12 cellular contexts compared by ENCODE assay signal in the genomic region with DNA sequence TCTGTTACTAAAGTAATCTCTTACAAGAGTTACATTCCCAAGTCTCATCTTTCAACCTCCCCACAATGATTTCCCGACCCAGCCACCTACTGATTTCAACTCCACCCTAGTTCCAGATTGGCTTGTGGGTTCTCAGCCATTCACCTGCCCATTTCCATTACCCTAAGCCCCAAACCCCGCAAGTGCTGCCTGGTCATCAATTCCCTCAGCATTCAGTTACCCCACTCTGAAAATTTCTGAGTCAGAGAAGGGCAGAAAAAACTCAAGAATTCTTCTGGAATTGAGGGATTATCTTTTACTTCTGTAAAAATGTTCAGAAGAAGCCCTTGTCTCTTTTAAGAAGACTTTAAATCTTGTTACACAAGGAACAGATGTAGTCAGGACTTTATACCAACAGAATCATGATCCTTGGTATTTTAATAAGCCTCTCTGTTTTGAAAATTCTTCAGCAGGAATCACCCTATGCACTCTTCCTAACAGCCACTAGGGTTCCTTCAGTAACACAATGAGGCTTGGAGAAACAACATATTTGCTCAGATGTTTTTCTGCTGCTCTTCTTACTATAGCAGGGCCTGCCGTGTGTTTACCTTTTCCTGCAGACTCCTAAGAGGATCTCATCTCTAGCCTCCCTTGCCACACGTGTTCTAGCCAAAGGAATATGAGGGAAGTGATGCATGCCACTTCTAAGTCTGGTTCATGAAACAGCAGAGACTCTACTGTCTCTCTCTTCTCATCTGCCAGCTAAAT. TPM values are rescaled to one million over a fixed set of nuclear protein-coding genes. Genes with fewer than 3 reads are reported as not detected.
DNase-seq lines count a peak whose midpoint lies in the region; ATAC-seq, FAIRE-seq and TF ChIP-seq lines count a peak whose summit lies in the region.
"Had no signal": no experiment of that assay in that cellular context is flagged by ENCODE, and none has a peak within 500 bp of the region (broad histone marks: within the 10 kb centered on the region; RNA-seq: fewer than 3 reads in every experiment).

No MANE protein-coding gene starts in this region.

- no peaks in the 10 kb centered on the region for H3K9me2 ChIP-seq in PC-3 (replicated peaks; ENCODE audit: low read length)

- H3K9me3 ChIP-seq in PC-3 (ENCODE audit: low read length) = no peaks in the 10 kb centered on the region
- no peaks in the 10 kb centered on the region for H3K9me3 ChIP-seq in neuronal stem cell (replicated peaks in 1 of 2; ENCODE audit: control insufficient read depth in 2 of 2, insufficient read depth in 1 of 2, low read depth in 1 of 2, low read length in 2 of 2)
- no peaks in the 10 kb centered on the region for H3K9me3 ChIP-seq in small intestine (ENCODE audit: control insufficient read depth, low read depth)

- no TSS peak for BruUV-seq in PC-3 (replicated peaks; lab: Mats Ljungman, UMichigan)

- TF ChIP-seq CTCF in GM12864 (IDR thresholded peaks at IDR 0.05; ENCODE audit: low read depth, low read length, missing control alignments) (peak; percentile 33), PC-3 (conservative IDR thresholded peaks at IDR 0.05; ENCODE audit: low read depth, low read length) (peak; percentile 42), epithelial cell of proximal tubule (conservative IDR thresholded peaks at IDR 0.05; ENCODE audit: low read depth, low read length) (peak; percentile 44)

- H3K4me3 ChIP-seq in GM12864 (ENCODE audit: low read depth, low read length) (no peak overlapping the region), PC-3 (ENCODE audit: low read length) (no peak overlapping the region), epithelial cell of proximal tubule (ENCODE audit: low read depth, low read length) (no peak overlapping the region), neuronal stem cell (ENCODE audit: low read length in 2 of 2) (no peak overlapping the region), small intestine (ENCODE audit: low read depth in 1 of 2, low read length in 2 of 2) (no peak overlapping the region)

- H2AFZ ChIP-seq in PC-3 (ENCODE audit: low read length) = no peak overlapping the region
- peak overlapping the region; percentile 54 for H2AFZ ChIP-seq in neuronal stem cell (ENCODE audit: low read length)

- no peak for FAIRE-seq in small intestine (lab: Jason Lieb, UNC)

- H3K23ac ChIP-seq in neuronal stem cell (ENCODE audit: low read depth, low read length, poor library complexity) = no peak overlapping the region

- CTCF ChIA-PET in PC-3 (lab: Charles Lee) = no interaction called here

- no peak overlapping the region for H2BK15ac ChIP-seq in neuronal stem cell (ENCODE audit: low read length)

- H3K4me1 ChIP-seq in PC-3 (ENCODE audit: insufficient read depth, low read length) (peaks cover 24% of the 10 kb centered on the region), neuronal stem cell (ENCODE audit: control insufficient read depth in 2 of 2, insufficient read depth in 1 of 2, low read depth in 1 of 2, low read length in 2 of 2) (peaks cover 4 to 12% of the 10 kb centered on the region in 2 donors), small intestine (ENCODE audit: control insufficient read depth in 2 of 2, insufficient read depth in 1 of 2, low read depth in 1 of 2, low read length in 1 of 2) (no peaks in the 10 kb centered on the region)

- intact Hi-C loops in PC-3 (cut with micrococcal nuclease) = no loop called here

- H3K18ac ChIP-seq in neuronal stem cell (ENCODE audit: low read length) = no peak overlapping the region

- H3K27ac ChIP-seq in PC-3 (ENCODE audit: low read length) (peak overlapping the region; percentile 44), neuronal stem cell (replicated peaks; ENCODE audit: low read length) (no peak overlapping the region), small intestine (ENCODE audit: low read depth in 1 of 2, low read length in 1 of 2) (no peak overlapping the region)

- peak; percentile 17; the same call in 1 of the 2 replicates for ATAC-seq in PC-3
- no peak for ATAC-seq in GM21619 (IDR thresholded peaks at IDR 0.05; ENCODE audit: unreplicated experiment)

- H2AK5ac ChIP-seq in neuronal stem cell (ENCODE audit: low read depth, low read length) = no peak overlapping the region

- no peaks in the 10 kb centered on the region for H3F3A ChIP-seq in PC-3 (ENCODE audit: low read length, unreplicated experiment)

- H4K20me1 ChIP-seq in PC-3 (ENCODE audit: low read length) = no peaks in the 10 kb centered on the region

- WGBS in neuronal stem cell (ENCODE audit: extremely low coverage in 2 of 2, insufficient read length in 2 of 2, insufficient replicate concordance in 1 of 2), 2 donors = no CpG with 5 or more reads among the region's 4 CpGs
- 55 to 62% (median 60%) methylated on average over 4 of the region's 4 CpGs for WGBS in small intestine, 3 donors

- no peak overlapping the region for H2BK5ac ChIP-seq in neuronal stem cell (ENCODE audit: low read length)

- H4K91ac ChIP-seq in neuronal stem cell (ENCODE audit: low read depth, low read length, poor library complexity) = no peak overlapping the region

- H3K79me2 ChIP-seq in PC-3 (ENCODE audit: low read length) = no peaks in the 10 kb centered on the region

- H3K14ac ChIP-seq in neuronal stem cell (ENCODE audit: low read length) = no peak overlapping the region

- H3K36me3 ChIP-seq in PC-3 (ENCODE audit: low read depth, low read length) (no peaks in the 10 kb centered on the region), neuronal stem cell (replicated peaks in 1 of 2; ENCODE audit: control insufficient read depth in 2 of 2, insufficient read depth in 2 of 2, low read length in 2 of 2) (no peaks in the 10 kb centered on the region), small intestine (ENCODE audit: control insufficient read depth in 2 of 2, insufficient read depth in 2 of 2, low read length in 2 of 2) (no peaks in the 10 kb centered on the region)

- H3K9ac ChIP-seq in PC-3 (ENCODE audit: low read length) (no peak overlapping the region), neuronal stem cell (ENCODE audit: low read depth, low read length, poor library complexity) (no peak overlapping the region)

- no peak overlapping the region for H2BK120ac ChIP-seq in neuronal stem cell (ENCODE audit: low read depth, low read length)

- no peak overlapping the region for H2BK12ac ChIP-seq in neuronal stem cell (ENCODE audit: low read length)

- H3K79me1 ChIP-seq in neuronal stem cell (ENCODE audit: low read depth, low read length) = no peaks in the 10 kb centered on the region

- no peak overlapping the region for H4K8ac ChIP-seq in neuronal stem cell (ENCODE audit: low read depth, low read length)

- POLR2A ChIA-PET in PC-3 (lab: Charles Lee; ENCODE audit: unreplicated experiment) = no interaction called here

- DNase-seq in GM12864 (ENCODE audit: low read depth) = no peak
- peak; percentile 34 for DNase-seq in PC-3
- no peak for DNase-seq in epithelial cell of proximal tubule (ENCODE audit: low read depth)
- no peak for DNase-seq in neuronal stem cell (ENCODE audit: low spot score)
- DNase-seq in small intestine = no peak
- DNase-seq in stimulated activated naive CD4-positive, alpha-beta T cell treated with Interleukin-2 at 50 U/mL for 16 hours (lab: John Stamatoyannopoulos, UW) = no peak
- no peak for DNase-seq in effector CD8-positive, alpha-beta T cell (lab: John Stamatoyannopoulos, UW)
- DNase-seq: activated T-cell treated with anti-CD3 and anti-CD28 coated beads, Interleukin-2, amount 50 U/mL, for 1 hour; hypothalamus; NCI-H2029 treated with DMSO at 0.1 percent for 48 hours; stimulated activated CD8-positive, alpha-beta memory T cell treated with anti-CD3 and anti-CD28 coated beads, Interleukin-4, amount 100 ng/mL, for 48 hours had no signal

- H3K27me3 ChIP-seq in PC-3 (ENCODE audit: low read length) = no peaks in the 10 kb centered on the region
- H3K27me3 ChIP-seq in neuronal stem cell (ENCODE audit: control insufficient read depth in 3 of 3, insufficient read depth in 3 of 3, low read depth in 1 of 3, low read length in 3 of 3) = no peaks in the 10 kb centered on the region
- H3K27me3 ChIP-seq in small intestine (ENCODE audit: control insufficient read depth in 2 of 2, insufficient read depth in 2 of 2, low read length in 2 of 2) = peaks cover 2 to 4% of the 10 kb centered on the region in 2 donors

- H3K4ac ChIP-seq in neuronal stem cell (ENCODE audit: low read length) = no peak overlapping the region

- no peak overlapping the region for H3K4me2 ChIP-seq in PC-3 (ENCODE audit: low read length)
- H3K4me2 ChIP-seq in neuronal stem cell (ENCODE audit: insufficient read depth, low read length, poor library complexity, severe bottlenecking) = no peak overlapping the region

RNA-seq across cellular contexts. Expression of a gene that starts 29.2 kb away (rescaled TPM):
- total RNA-seq in PC-3 (2014; rRNA removed) (0.17 TPM in 1 of 2 replicates, not detected in the other), epithelial cell of proximal tubule (0.06 and 0.22 TPM in 2 replicates)
- 51.9 TPM for polyA plus RNA-seq in neuronal stem cell (2013, experiment 1 of 2)
- 50.1 TPM for polyA plus RNA-seq in neuronal stem cell (2013, experiment 2 of 2)
- 1 to 10 TPM in 2 of 3 donors, not detected in 1; 1.4 to 4.9 TPM for polyA plus RNA-seq in small intestine
